In genomic region chr1:179883040-179883501, GRCh38 we compare ENCODE assay signal across 8 cellular contexts.
DNase-seq lines count a peak whose midpoint lies in the region; ATAC-seq and TF ChIP-seq lines count a peak whose summit lies in the region.

No MANE protein-coding gene starts in this region.

- no peaks in the 10 kb centered on the region for H3K9me3 ChIP-seq in muscle layer of colon (ENCODE audit: low read length)

- H3K27me3 ChIP-seq in muscle layer of colon (ENCODE audit: control insufficient read depth in 1 of 2, insufficient read depth in 2 of 2, low read length in 2 of 2), result no peaks in the 10 kb centered on the region

- H3K27ac ChIP-seq in coronary artery (peak overlapping the region; percentile 99), muscle layer of colon (ENCODE audit: low read depth, low read length) (peak overlapping the region; percentile 77)

- peak overlapping the region; percentile 64 for H3K9ac ChIP-seq in muscle layer of colon (ENCODE audit: low read length)

- H3K4me1 ChIP-seq in muscle layer of colon (ENCODE audit: insufficient read depth, low read length), result peaks cover 39% of the 10 kb centered on the region

- TF ChIP-seq CTCF in coronary artery (IDR thresholded peaks at IDR 0.05), result no peak

- ATAC-seq in GM21619 (IDR thresholded peaks at IDR 0.05; ENCODE audit: unreplicated experiment) (peak; percentile 10), HG03469 (IDR thresholded peaks at IDR 0.05; ENCODE audit: unreplicated experiment) (no peak)

- H3K4me3 ChIP-seq in coronary artery (peak overlapping the region; percentile 86), muscle layer of colon (ENCODE audit: low read depth in 1 of 2, low read length in 2 of 2) (peak overlapping the region; percentile 66 to 92)

- DNase-seq in GF-D8 (lab: John Stamatoyannopoulos, UW) (peak; percentile 65), NOMO-1 treated with DMSO at 0.1 percent for 48 hours (lab: John Stamatoyannopoulos, UW; ENCODE audit: unreplicated experiment) (peak; percentile 67), coronary artery (ENCODE audit: low spot score) (no peak), Ammon's horn (ENCODE audit: low spot score) (no peak)
- DNase-seq in central memory CD4-positive, alpha-beta T cell, result no peak

- peaks cover 25% of the 10 kb centered on the region for H3K36me3 ChIP-seq in muscle layer of colon (ENCODE audit: insufficient read depth, low read length)

Comparison
In these comparisons a context has a peak if more than half of its experiments do, and no peak if none do; other contexts are left out.
1. DNase-seq: peak in GF-D8 (single experiment) and NOMO-1 treated with DMSO at 0.1 percent for 48 hours (single experiment); none in coronary artery (single experiment), Ammon's horn (single experiment) and central memory CD4-positive, alpha-beta T cell (single experiment).